ENCODE assay signal across 21 cellular contexts in genomic region chr5:146425023-146425422, GRCh38. TPM values are rescaled to one million over a fixed set of nuclear protein-coding genes. Genes with fewer than 3 reads are reported as not detected.
DNase-seq lines count a peak whose midpoint lies in the region; ATAC-seq, FAIRE-seq and TF ChIP-seq lines count a peak whose summit lies in the region.
"Had no signal": no experiment of that assay in that cellular context is flagged by ENCODE, and none has a peak within 500 bp of the region (broad histone marks: within the 10 kb centered on the region; RNA-seq: fewer than 3 reads in every experiment).

No MANE protein-coding gene starts in this region.

- TF ChIP-seq CTCF in OCI-LY3 (IDR thresholded peaks at IDR 0.05; ENCODE audit: low read depth, low read length) = peak; percentile 9; the same call in 1 of the 2 replicates
- peak; percentile 20 to 38 (median 29); a peak in 3 of 4 replicates for TF ChIP-seq CTCF in H1 (IDR thresholded peaks at IDR 0.05; ENCODE audit: control extremely low read depth in 1 of 3, insufficient read depth in 1 of 3, low read depth in 1 of 3, low read length in 3 of 3)

- H3K18ac ChIP-seq in H1 (ENCODE audit: extremely low read depth, low read length) = no peak overlapping the region

- H2AFZ ChIP-seq in OCI-LY3 (ENCODE audit: low read depth, low read length) = no peak overlapping the region
- peak overlapping the region; percentile 42; the same call in 1 of the 2 replicates for H2AFZ ChIP-seq in H1 (ENCODE audit: low read length)

- TF ChIP-seq RAD21 in H1 (IDR thresholded peaks at IDR 0.05 in 1 of 2, conservative IDR thresholded peaks at IDR 0.05 in 1 of 2; ENCODE audit: low read depth in 2 of 2, low read length in 2 of 2) = peak; percentile 48 to 59

- no peaks in the 10 kb centered on the region for H3K27me3 ChIP-seq in OCI-LY3 (ENCODE audit: low read depth, low read length)
- no peaks in the 10 kb centered on the region; a peak in 1 of 7 replicates for H3K27me3 ChIP-seq in H1 (replicated peaks in 1 of 4; ENCODE audit: control insufficient read depth in 3 of 4, extremely low read depth in 1 of 4, insufficient read depth in 3 of 4, low read length in 3 of 4)

- CTCF ChIA-PET in H1 (lab: Charles Lee; ENCODE audit: partially characterized antibody) = interaction anchor here (0.8 to 5.8 kb wide), 28 partner anchors 10 to 294 kb away, joined by 3 to 54 read pairs (median 4); no protein-coding TSS in a partner anchor

- H3K4me1 ChIP-seq in OCI-LY3 (ENCODE audit: low read length) (0 out of 2 replicates have a peak, but pooled peaks cover 3% of the 10 kb centered on the region), H1 (replicated peaks in 1 of 4; ENCODE audit: control insufficient read depth in 3 of 4, insufficient read depth in 4 of 4, low read length in 3 of 4) (no peaks in the 10 kb centered on the region; a peak in 1 of 7 replicates)

- H3K9me3 ChIP-seq in OCI-LY3 (ENCODE audit: insufficient read depth, low read length) (no peaks in the 10 kb centered on the region), H1 (ENCODE audit: insufficient read depth in 2 of 2, low read depth in 1 of 2, low read length in 1 of 2) (no peaks in the 10 kb centered on the region)

- H3K4me3 ChIP-seq in OCI-LY3 (ENCODE audit: low read length) (no peak overlapping the region), H1 (ENCODE audit: extremely low read depth in 1 of 4, insufficient read depth in 2 of 4, low read depth in 3 of 4, low read length in 4 of 4) (no peak overlapping the region)
- H3K4me3 ChIP-seq: GM12878, SK-N-MC had no signal

- H3K4ac ChIP-seq in H1 (replicated peaks; ENCODE audit: insufficient read length, low read depth, low read length) = no peak overlapping the region

- FAIRE-seq in H1 (lab: Jason Lieb, UNC) (peak; percentile 92), urothelium cell line (lab: Jason Lieb, UNC) (peak; percentile 9)
- FAIRE-seq: GM12878, GM18507 had no signal

- H3K36me3 ChIP-seq in OCI-LY3 (replicated peaks; ENCODE audit: low read depth, low read length) (no peaks in the 10 kb centered on the region), H1 (ENCODE audit: control insufficient read depth in 2 of 4, insufficient read depth in 4 of 4, low read length in 3 of 4) (no peaks in the 10 kb centered on the region)

- H3K9ac ChIP-seq in OCI-LY3 (ENCODE audit: low read length) (no peak overlapping the region), H1 (replicated peaks in 1 of 4; ENCODE audit: extremely low read depth in 1 of 4, low read depth in 3 of 4, low read length in 3 of 4) (no peak overlapping the region)

- WGBS in H1 (ENCODE audit: extremely low coverage in 1 of 2, insufficient coverage in 1 of 2, insufficient read length in 1 of 2, insufficient replicate concordance in 2 of 2, low coverage in 1 of 2, low lambda C conversion rate in 2 of 2, missing lambda C conversion rate in 1 of 2), 2 experiments = 69% methylated on average over 12 of the region's 12 CpGs; no CpG with 5 or more reads in 1 of the 2 experiments

- H4K5ac ChIP-seq in H1 (ENCODE audit: insufficient read length, low read depth, low read length) = no peak overlapping the region

- no peak overlapping the region for H4K91ac ChIP-seq in H1 (replicated peaks; ENCODE audit: insufficient read length, low read length)

- H2BK120ac ChIP-seq in H1 (replicated peaks; ENCODE audit: low read depth, low read length) = no peak overlapping the region

- no peak overlapping the region for H2AK5ac ChIP-seq in H1 (ENCODE audit: low read depth, low read length)

- no peak overlapping the region for H4K8ac ChIP-seq in H1 (ENCODE audit: extremely low read depth, insufficient read depth, low read length)

- H3K79me2 ChIP-seq in OCI-LY3 (ENCODE audit: low read length) (no peaks in the 10 kb centered on the region), H1 (ENCODE audit: control insufficient read depth in 1 of 2, insufficient read depth in 2 of 2, low read length in 2 of 2) (no peaks in the 10 kb centered on the region)

- H3K23ac ChIP-seq in H1 (ENCODE audit: insufficient read length) = no peak overlapping the region

- TF ChIP-seq EP300 in H1 (IDR thresholded peaks at IDR 0.05; ENCODE audit: borderline replicate concordance in 1 of 2, low read depth in 2 of 2, low read length in 2 of 2) = no peak

- ATAC-seq in HG03108 (IDR thresholded peaks at IDR 0.05; ENCODE audit: unreplicated experiment) = no peak
- ATAC-seq: GM12878, Right ventricle myocardium inferior, T-cell had no signal

- no peak overlapping the region for H3K14ac ChIP-seq in H1 (ENCODE audit: insufficient read length)

- H3K4me2 ChIP-seq in OCI-LY3 (ENCODE audit: low read length) (no peak overlapping the region), H1 (ENCODE audit: insufficient read depth in 1 of 2, low read depth in 2 of 2, low read length in 2 of 2) (no peak overlapping the region)

- no peak overlapping the region for H3K56ac ChIP-seq in H1 (replicated peaks; ENCODE audit: insufficient read length, low read depth, low read length)

- no peak overlapping the region for H2BK20ac ChIP-seq in H1 (ENCODE audit: low read length)

- POLR2A ChIA-PET in H1 (lab: Charles Lee; ENCODE audit: partially characterized antibody) = interaction anchor here (0.8 kb wide), 1 partner anchor 17 kb away, joined by 3 read pairs; no protein-coding TSS in a partner anchor

- H3K79me1 ChIP-seq in H1 (ENCODE audit: low read depth, low read length) = no peaks in the 10 kb centered on the region; the same call in 1 of the 2 replicates

- H4K20me1 ChIP-seq in OCI-LY3 (ENCODE audit: insufficient read depth, low read length) (no peaks in the 10 kb centered on the region), H1 (replicated peaks in 1 of 2; ENCODE audit: control insufficient read depth in 1 of 2, insufficient read depth in 2 of 2, low read length in 2 of 2) (no peaks in the 10 kb centered on the region)

- 0 out of 2 replicates have a peak overlapping the region, but pooled peaks have one; percentile 5 for H2BK12ac ChIP-seq in H1 (ENCODE audit: low read depth, low read length)

- no peak overlapping the region for H2BK5ac ChIP-seq in H1 (ENCODE audit: low read depth, low read length)

- TF ChIP-seq POLR2A in H1 (IDR thresholded peaks at IDR 0.05; ENCODE audit: control extremely low read depth in 1 of 2, low read depth in 2 of 2, low read length in 2 of 2) = no peak

- DNase-seq in NCI-H748 (lab: John Stamatoyannopoulos, UW; ENCODE audit: unreplicated experiment) (peak; percentile 7), NCI-H748 treated with DMSO at 0.1 percent for 48 hours (lab: John Stamatoyannopoulos, UW) (no peak), H1 (ENCODE audit: low read depth in 1 of 2, low spot score in 2 of 2) (no peak), urothelium cell line (ENCODE audit: low spot score) (no peak), NCI-H146 treated with DMSO at 0.1 percent for 48 hours (lab: John Stamatoyannopoulos, UW; ENCODE audit: unreplicated experiment) (no peak), Kasumi-1 (lab: John Stamatoyannopoulos, UW) (no peak)
- DNase-seq: 8988T; CD4-positive, alpha-beta memory T cell; DND-41; GDM1; KBM-7; NCI-H1092; NCI-H1694; NCI-H524 treated with DMSO at 0.1 percent for 48 hours; T-cell had no signal

- H3K23me2 ChIP-seq in H1 (ENCODE audit: low read depth, low read length) = no peaks in the 10 kb centered on the region

- no peak overlapping the region for H2BK15ac ChIP-seq in H1 (ENCODE audit: low read length)

- H3K27ac ChIP-seq in OCI-LY3 (ENCODE audit: low read length) = no peak overlapping the region
- H3K27ac ChIP-seq in H1 (ENCODE audit: low read depth, low read length) = no peak overlapping the region
- H3K27ac ChIP-seq: SK-N-MC had no signal

TF ChIP-seq in H1, 55 proteins besides CTCF, POLR2A, EP300 and RAD21:
- peak; percentile 35; the same call in 1 of the 2 replicates for TF ChIP-seq CREB1 (IDR thresholded peaks at IDR 0.05)
- TF ChIP-seq BCL11A (IDR thresholded peaks at IDR 0.05; ENCODE audit: low read depth in 2 of 2, low read length in 2 of 2) = no peak
- no peak for TF ChIP-seq EZH2 (IDR thresholded peaks at IDR 0.05; ENCODE audit: low read depth, low read length, severe bottlenecking)
- no peak for TF ChIP-seq TCF12 (IDR thresholded peaks at IDR 0.05; ENCODE audit: low read depth, low read length)
- TF ChIP-seq CHD2 (IDR thresholded peaks at IDR 0.05; ENCODE audit: low read length) = no peak
- no peak for TF ChIP-seq TAF1 (IDR thresholded peaks at IDR 0.05; ENCODE audit: low read depth, low read length)
- no peak for TF ChIP-seq JUN (IDR thresholded peaks at IDR 0.05; ENCODE audit: low read depth, low read length)
- TF ChIP-seq MAX (IDR thresholded peaks at IDR 0.05) = peak; percentile 57; the same call in 1 of the 2 replicates

RNA-seq across cellular contexts. Expression of gene TCERG1, which starts 22.1 kb away (rescaled TPM):
- 105 TPM in 2 replicates for total RNA-seq in H1 (2021; fragmentation: NEBNext Ultra II Directional; extraction: Animal tissue kit (Norgen Biotek cat#: 25700))
- 122 and 125 TPM in 2 replicates for polyA plus RNA-seq in H1 (2011; rRNA removed)
- 97.0 TPM for polyA plus RNA-seq in H1 (2011; cell fraction: cytosol; rRNA removed)
- polyA plus RNA-seq in H1 (2011; cell fraction: nucleus; rRNA removed) = 253 TPM
- polyA plus RNA-seq in H1 (2012, experiment 1 of 2) = 58.8 to 93.6 TPM (median 75.2 TPM) in 4 replicates
- polyA plus RNA-seq in H1 (2012, experiment 2 of 2) = 6.3 TPM
- 122 TPM for polyA plus RNA-seq in H1 (2013, experiment 1 of 2)
- 109 TPM for polyA plus RNA-seq in H1 (2013, experiment 2 of 2)
- polyA minus RNA-seq in H1 (2011; rRNA and poly(A)+ RNA removed) = 265 and 299 TPM in 2 replicates
- polyA minus RNA-seq in H1 (2011; cell fraction: cytosol; rRNA and poly(A)+ RNA removed) = 54.0 TPM
- polyA minus RNA-seq in H1 (2011; cell fraction: nucleus; rRNA and poly(A)+ RNA removed) = 393 TPM
